2 cellular contexts compared by ENCODE assay signal in genomic region chr9:128393171-128393761, GRCh38.
A peak's percentile ranks its signal among the peaks of the same experiment; 100 is the strongest.
TF ChIP-seq lines count a peak whose summit lies in the region.

No MANE protein-coding gene starts in this region.

TF ChIP-seq in GM23338, 12 proteins besides CTCF, POLR2A, EP300 and RAD21:
- peak; percentile 52 for TF ChIP-seq EZH2 (IDR thresholded peaks at IDR 0.05; ENCODE audit: low read depth, unreplicated experiment)
- no peak for TF ChIP-seq JUNB (IDR thresholded peaks at IDR 0.05; ENCODE audit: unreplicated experiment)

TF ChIP-seq in K562, 482 proteins besides CTCF, POLR2A, EP300 and RAD21:
- TF ChIP-seq ARID2 (IDR thresholded peaks at IDR 0.05) = no peak
- no peak for TF ChIP-seq TSC22D4 (tag; IDR thresholded peaks at IDR 0.05)
- TF ChIP-seq POLR2G (IDR thresholded peaks at IDR 0.05; ENCODE audit: low read depth, low read length) = peak; percentile 23
